ENCODE assay signal across 1 cellular context in the genomic region with DNA sequence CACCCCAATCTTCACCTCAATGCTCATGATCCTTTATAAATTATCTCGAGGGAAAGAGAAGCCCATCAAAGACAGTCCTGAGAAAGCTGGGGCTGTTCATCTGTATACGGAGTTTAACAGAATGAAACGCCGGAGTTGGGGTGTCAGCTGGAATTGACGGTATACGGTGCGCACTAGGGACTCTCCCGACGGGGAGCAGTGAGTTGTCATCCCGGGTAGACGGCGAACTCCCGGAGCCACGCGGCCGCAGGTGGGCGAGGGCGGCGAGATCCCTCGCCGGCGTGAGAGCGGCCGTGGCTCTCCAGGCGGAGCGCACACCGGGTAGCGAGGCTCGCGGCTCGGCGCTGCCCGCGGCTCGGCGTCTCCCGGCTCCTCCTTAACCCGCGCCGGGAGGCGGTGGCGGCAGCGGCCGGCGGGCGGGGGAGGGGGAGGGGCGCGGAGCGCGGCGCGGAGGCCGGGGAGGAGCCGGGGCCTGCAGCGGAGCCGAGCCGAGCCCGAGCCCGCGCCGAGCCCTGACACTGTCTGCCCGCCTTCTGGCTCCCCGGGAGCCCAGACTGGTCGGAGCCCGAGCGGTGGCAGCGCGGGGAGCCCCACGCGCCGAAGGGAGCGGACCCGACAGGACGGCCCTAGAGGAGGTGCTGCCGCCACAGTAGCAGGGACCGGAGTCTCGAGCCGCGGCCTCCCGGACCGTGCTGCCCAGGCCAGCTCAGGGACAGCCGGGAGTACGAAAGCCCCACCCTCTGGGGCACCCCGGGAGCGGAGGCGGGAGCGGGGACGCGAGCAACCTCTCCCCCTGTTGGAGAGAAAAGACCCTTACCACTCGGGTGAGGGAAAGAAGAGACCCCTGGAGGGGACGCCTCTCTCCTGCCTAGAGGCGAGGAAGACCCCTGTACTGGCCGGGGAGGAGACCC.
TF ChIP-seq lines count a peak whose summit lies in the region.

A gene (plus strand): TSS at position 475 of the 911 bp plus-strand sequence. CDS start 7,117 bp downstream, outside the sequence.

TF ChIP-seq in HepG2, 621 proteins besides CTCF, POLR2A, EP300 and RAD21 (continued from another document and continues in another):
- TF ChIP-seq, protein P1, sequence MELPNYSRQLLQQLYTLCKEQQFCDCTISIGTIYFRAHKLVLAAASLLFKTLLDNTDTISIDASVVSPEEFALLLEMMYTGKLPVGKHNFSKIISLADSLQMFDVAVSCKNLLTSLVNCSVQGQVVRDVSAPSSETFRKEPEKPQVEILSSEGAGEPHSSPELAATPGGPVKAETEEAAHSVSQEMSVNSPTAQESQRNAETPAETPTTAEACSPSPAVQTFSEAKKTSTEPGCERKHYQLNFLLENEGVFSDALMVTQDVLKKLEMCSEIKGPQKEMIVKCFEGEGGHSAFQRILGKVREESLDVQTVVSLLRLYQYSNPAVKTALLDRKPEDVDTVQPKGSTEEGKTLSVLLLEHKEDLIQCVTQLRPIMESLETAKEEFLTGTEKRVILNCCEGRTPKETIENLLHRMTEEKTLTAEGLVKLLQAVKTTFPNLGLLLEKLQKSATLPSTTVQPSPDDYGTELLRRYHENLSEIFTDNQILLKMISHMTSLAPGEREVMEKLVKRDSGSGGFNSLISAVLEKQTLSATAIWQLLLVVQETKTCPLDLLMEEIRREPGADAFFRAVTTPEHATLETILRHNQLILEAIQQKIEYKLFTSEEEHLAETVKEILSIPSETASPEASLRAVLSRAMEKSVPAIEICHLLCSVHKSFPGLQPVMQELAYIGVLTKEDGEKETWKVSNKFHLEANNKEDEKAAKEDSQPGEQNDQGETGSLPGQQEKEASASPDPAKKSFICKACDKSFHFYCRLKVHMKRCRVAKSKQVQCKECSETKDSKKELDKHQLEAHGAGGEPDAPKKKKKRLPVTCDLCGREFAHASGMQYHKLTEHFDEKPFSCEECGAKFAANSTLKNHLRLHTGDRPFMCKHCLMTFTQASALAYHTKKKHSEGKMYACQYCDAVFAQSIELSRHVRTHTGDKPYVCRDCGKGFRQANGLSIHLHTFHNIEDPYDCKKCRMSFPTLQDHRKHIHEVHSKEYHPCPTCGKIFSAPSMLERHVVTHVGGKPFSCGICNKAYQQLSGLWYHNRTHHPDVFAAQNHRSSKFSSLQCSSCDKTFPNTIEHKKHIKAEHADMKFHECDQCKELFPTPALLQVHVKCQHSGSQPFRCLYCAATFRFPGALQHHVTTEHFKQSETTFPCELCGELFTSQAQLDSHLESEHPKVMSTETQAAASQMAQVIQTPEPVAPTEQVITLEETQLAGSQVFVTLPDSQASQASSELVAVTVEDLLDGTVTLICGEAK (IDR thresholded peaks at IDR 0.05) = no peak
- TF ChIP-seq, protein P1 (CRISPR knock-in tag; IDR thresholded peaks at IDR 0.05) = peak; percentile 45; the same call in 1 of the 2 replicates
- TF ChIP-seq CBX1 (IDR thresholded peaks at IDR 0.05; ENCODE audit: low read depth) (peak; percentile 34), ZNF891 (CRISPR knock-in tag; IDR thresholded peaks at IDR 0.05) (peak; percentile 35; the same call in 1 of the 2 replicates), RBM39 (IDR thresholded peaks at IDR 0.05; ENCODE audit: low read depth, low read length, poor library complexity, severe bottlenecking) (peak; percentile 41), SRY (CRISPR knock-in tag; IDR thresholded peaks at IDR 0.05) (0 out of 2 replicates have a peak, but pooled peaks have one; percentile 59), HOXD1 (CRISPR knock-in tag; IDR thresholded peaks at IDR 0.05) (no peak), SOX13 (IDR thresholded peaks at IDR 0.05) (no peak), SOX13 (CRISPR knock-in tag; conservative IDR thresholded peaks at IDR 0.05 in 1 of 2, IDR thresholded peaks at IDR 0.05 in 1 of 2) (no peak; a peak in 1 of 4 replicates), TAF15 (IDR thresholded peaks at IDR 0.05; ENCODE audit: low read depth, low read length, poor library complexity, severe bottlenecking) (peak; percentile 64), ZNF839 (CRISPR knock-in tag; IDR thresholded peaks at IDR 0.05; ENCODE audit: borderline replicate concordance) (no peak), ZNF709 (CRISPR knock-in tag; IDR thresholded peaks at IDR 0.05) (0 out of 2 replicates have a peak, but pooled peaks have one; percentile 48), RFX1 (IDR thresholded peaks at IDR 0.05) (no peak), ZNF501 (CRISPR knock-in tag; IDR thresholded peaks at IDR 0.05) (no peak), SUZ12 (IDR thresholded peaks at IDR 0.05; ENCODE audit: low read depth, low read length) (no peak), SNRNP70 (IDR thresholded peaks at IDR 0.05; ENCODE audit: low read depth, low read length) (no peak), PHF20 (CRISPR knock-in tag; IDR thresholded peaks at IDR 0.05) (peak; percentile 47), SALL1 (CRISPR knock-in tag; IDR thresholded peaks at IDR 0.05) (peak; percentile 56), ZBTB7B (CRISPR knock-in tag; IDR thresholded peaks at IDR 0.05) (no peak; the same call in 1 of the 2 replicates), NONO (IDR thresholded peaks at IDR 0.05) (no peak), NONO (CRISPR knock-in tag; conservative IDR thresholded peaks at IDR 0.05) (peak; percentile 75)
- TF ChIP-seq, protein P2, sequence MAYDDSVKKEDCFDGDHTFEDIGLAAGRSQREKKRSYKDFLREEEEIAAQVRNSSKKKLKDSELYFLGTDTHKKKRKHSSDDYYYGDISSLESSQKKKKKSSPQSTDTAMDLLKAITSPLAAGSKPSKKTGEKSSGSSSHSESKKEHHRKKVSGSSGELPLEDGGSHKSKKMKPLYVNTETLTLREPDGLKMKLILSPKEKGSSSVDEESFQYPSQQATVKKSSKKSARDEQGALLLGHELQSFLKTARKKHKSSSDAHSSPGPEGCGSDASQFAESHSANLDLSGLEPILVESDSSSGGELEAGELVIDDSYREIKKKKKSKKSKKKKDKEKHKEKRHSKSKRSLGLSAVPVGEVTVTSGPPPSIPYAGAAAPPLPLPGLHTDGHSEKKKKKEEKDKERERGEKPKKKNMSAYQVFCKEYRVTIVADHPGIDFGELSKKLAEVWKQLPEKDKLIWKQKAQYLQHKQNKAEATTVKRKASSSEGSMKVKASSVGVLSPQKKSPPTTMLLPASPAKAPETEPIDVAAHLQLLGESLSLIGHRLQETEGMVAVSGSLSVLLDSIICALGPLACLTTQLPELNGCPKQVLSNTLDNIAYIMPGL (CRISPR knock-in tag; IDR thresholded peaks at IDR 0.05; ENCODE audit: borderline replicate concordance in 1 of 2, low read depth in 1 of 2) = peak; percentile 62 to 83
- TF ChIP-seq, protein P3, sequence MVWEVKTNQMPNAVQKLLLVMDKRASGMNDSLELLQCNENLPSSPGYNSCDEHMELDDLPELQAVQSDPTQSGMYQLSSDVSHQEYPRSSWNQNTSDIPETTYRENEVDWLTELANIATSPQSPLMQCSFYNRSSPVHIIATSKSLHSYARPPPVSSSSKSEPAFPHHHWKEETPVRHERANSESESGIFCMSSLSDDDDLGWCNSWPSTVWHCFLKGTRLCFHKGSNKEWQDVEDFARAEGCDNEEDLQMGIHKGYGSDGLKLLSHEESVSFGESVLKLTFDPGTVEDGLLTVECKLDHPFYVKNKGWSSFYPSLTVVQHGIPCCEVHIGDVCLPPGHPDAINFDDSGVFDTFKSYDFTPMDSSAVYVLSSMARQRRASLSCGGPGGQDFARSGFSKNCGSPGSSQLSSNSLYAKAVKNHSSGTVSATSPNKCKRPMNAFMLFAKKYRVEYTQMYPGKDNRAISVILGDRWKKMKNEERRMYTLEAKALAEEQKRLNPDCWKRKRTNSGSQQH (CRISPR knock-in tag; IDR thresholded peaks at IDR 0.05; ENCODE audit: low read depth) = 0 out of 2 replicates have a peak, but pooled peaks have one; percentile 59
- TF ChIP-seq, protein P4, sequence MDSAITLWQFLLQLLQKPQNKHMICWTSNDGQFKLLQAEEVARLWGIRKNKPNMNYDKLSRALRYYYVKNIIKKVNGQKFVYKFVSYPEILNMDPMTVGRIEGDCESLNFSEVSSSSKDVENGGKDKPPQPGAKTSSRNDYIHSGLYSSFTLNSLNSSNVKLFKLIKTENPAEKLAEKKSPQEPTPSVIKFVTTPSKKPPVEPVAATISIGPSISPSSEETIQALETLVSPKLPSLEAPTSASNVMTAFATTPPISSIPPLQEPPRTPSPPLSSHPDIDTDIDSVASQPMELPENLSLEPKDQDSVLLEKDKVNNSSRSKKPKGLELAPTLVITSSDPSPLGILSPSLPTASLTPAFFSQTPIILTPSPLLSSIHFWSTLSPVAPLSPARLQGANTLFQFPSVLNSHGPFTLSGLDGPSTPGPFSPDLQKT (CRISPR knock-in tag; IDR thresholded peaks at IDR 0.05; ENCODE audit: borderline replicate concordance) = no peak
- TF ChIP-seq, protein P5, sequence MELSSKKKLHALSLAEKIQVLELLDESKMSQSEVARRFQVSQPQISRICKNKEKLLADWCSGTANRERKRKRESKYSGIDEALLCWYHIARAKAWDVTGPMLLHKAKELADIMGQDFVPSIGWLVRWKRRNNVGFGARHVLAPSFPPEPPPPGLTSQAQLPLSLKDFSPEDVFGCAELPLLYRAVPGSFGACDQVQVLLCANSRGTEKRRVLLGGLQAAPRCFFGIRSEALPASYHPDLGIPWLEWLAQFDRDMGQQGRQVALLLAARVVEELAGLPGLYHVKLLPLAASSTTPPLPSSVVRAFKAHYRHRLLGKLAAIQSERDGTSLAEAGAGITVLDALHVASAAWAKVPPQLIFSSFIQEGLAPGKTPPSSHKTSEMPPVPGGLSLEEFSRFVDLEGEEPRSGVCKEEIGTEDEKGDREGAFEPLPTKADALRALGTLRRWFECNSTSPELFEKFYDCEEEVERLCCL (CRISPR knock-in tag; IDR thresholded peaks at IDR 0.05; ENCODE audit: borderline replicate concordance) = no peak
- TF ChIP-seq, protein P6, sequence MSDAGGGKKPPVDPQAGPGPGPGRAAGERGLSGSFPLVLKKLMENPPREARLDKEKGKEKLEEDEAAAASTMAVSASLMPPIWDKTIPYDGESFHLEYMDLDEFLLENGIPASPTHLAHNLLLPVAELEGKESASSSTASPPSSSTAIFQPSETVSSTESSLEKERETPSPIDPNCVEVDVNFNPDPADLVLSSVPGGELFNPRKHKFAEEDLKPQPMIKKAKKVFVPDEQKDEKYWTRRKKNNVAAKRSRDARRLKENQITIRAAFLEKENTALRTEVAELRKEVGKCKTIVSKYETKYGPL (CRISPR knock-in tag; IDR thresholded peaks at IDR 0.05) = no peak
- TF ChIP-seq, protein P7, sequence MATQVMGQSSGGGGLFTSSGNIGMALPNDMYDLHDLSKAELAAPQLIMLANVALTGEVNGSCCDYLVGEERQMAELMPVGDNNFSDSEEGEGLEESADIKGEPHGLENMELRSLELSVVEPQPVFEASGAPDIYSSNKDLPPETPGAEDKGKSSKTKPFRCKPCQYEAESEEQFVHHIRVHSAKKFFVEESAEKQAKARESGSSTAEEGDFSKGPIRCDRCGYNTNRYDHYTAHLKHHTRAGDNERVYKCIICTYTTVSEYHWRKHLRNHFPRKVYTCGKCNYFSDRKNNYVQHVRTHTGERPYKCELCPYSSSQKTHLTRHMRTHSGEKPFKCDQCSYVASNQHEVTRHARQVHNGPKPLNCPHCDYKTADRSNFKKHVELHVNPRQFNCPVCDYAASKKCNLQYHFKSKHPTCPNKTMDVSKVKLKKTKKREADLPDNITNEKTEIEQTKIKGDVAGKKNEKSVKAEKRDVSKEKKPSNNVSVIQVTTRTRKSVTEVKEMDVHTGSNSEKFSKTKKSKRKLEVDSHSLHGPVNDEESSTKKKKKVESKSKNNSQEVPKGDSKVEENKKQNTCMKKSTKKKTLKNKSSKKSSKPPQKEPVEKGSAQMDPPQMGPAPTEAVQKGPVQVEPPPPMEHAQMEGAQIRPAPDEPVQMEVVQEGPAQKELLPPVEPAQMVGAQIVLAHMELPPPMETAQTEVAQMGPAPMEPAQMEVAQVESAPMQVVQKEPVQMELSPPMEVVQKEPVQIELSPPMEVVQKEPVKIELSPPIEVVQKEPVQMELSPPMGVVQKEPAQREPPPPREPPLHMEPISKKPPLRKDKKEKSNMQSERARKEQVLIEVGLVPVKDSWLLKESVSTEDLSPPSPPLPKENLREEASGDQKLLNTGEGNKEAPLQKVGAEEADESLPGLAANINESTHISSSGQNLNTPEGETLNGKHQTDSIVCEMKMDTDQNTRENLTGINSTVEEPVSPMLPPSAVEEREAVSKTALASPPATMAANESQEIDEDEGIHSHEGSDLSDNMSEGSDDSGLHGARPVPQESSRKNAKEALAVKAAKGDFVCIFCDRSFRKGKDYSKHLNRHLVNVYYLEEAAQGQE (IDR thresholded peaks at IDR 0.05; ENCODE audit: borderline replicate concordance in 1 of 2, low read depth in 1 of 2, low read length in 2 of 2) = no peak
- TF ChIP-seq, protein P8, sequence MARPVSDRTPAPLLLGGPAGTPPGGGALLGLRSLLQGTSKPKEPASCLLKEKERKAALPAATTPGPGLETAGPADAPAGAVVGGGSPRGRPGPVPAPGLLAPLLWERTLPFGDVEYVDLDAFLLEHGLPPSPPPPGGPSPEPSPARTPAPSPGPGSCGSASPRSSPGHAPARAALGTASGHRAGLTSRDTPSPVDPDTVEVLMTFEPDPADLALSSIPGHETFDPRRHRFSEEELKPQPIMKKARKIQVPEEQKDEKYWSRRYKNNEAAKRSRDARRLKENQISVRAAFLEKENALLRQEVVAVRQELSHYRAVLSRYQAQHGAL (CRISPR knock-in tag; IDR thresholded peaks at IDR 0.05; ENCODE audit: not compliant biosample characterization) = no peak
- TF ChIP-seq, protein P9, sequence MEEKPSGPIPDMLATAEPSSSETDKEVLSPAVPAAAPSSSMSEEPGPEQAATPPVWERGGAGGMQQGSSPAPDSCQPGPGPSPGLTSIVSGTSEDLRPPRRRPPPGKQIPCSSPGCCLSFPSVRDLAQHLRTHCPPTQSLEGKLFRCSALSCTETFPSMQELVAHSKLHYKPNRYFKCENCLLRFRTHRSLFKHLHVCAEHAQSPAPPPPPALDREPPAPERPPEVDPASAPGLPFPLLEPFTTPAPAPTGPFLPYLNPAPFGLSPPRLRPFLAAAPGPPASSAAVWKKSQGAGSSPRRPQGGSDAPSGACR (CRISPR knock-in tag; IDR thresholded peaks at IDR 0.05) = no peak
